8 cellular contexts compared by ENCODE assay signal in genomic region chr1:36322786-36323635, GRCh38. TPM values are rescaled to one million over a fixed set of nuclear protein-coding genes. Genes with fewer than 3 reads are reported as not detected.
A peak's percentile ranks its signal among the peaks of the same experiment; 100 is the strongest.
DNase-seq lines count a peak whose midpoint lies in the region; ATAC-seq, FAIRE-seq and TF ChIP-seq lines count a peak whose summit lies in the region.

No MANE protein-coding gene starts in this region.

- H3K9me3 ChIP-seq in OCI-LY7 (ENCODE audit: low read length) = no peaks in the 10 kb centered on the region
- no peaks in the 10 kb centered on the region for H3K9me3 ChIP-seq in iPS-20b (ENCODE audit: insufficient read depth, low read depth, low read length)
- H3K9me3 ChIP-seq in small intestine (ENCODE audit: control insufficient read depth, low read depth) = no peaks in the 10 kb centered on the region

- H3K4me1 Mint-ChIP-seq in activated CD4-positive, alpha-beta T cell treated with anti-CD3 and anti-CD28 coated beads, Interleukin-2, amount 10 ng/mL, durations not matched to agents 24 days and 14 days = peaks cover 27% of the 10 kb centered on the region

- no TSS peak for BruUV-seq in OCI-LY7 (replicated peaks; lab: Mats Ljungman, UMichigan)

- POLR2A ChIA-PET in OCI-LY7 (lab: Charles Lee) = interaction anchor here (0.6 kb wide), 1 partner anchor 137 kb away, joined by 3 read pairs; no protein-coding TSS in a partner anchor

- in situ Hi-C loops in astrocyte of the cerebellum (cut with HindIII; ENCODE audit: low sequenced_read_pairs) = no loop called here

- H3K4me1 ChIP-seq in OCI-LY7 (ENCODE audit: insufficient read depth, low read length, poor library complexity, severe bottlenecking) (peaks cover 28% of the 10 kb centered on the region), iPS-20b (ENCODE audit: insufficient read depth, low read length) (peaks cover 12% of the 10 kb centered on the region), small intestine (ENCODE audit: control insufficient read depth in 2 of 2, insufficient read depth in 1 of 2, low read depth in 1 of 2, low read length in 1 of 2) (peaks cover 3% of the 10 kb centered on the region in 2 donors)

- H3K9me3 Mint-ChIP-seq in activated CD4-positive, alpha-beta T cell treated with anti-CD3 and anti-CD28 coated beads, Interleukin-2, amount 10 ng/mL, durations not matched to agents 24 days and 14 days = no peaks in the 10 kb centered on the region

- peak overlapping the region; percentile 62 for H3K27ac Mint-ChIP-seq in activated CD4-positive, alpha-beta T cell treated with anti-CD3 and anti-CD28 coated beads, Interleukin-2, amount 10 ng/mL, durations not matched to agents 24 days and 14 days

- DNase-seq in activated CD4-positive, alpha-beta T cell treated with anti-CD3 and anti-CD28 coated beads, Interleukin-2, amount 10 ng/mL, durations not matched to agents 24 days and 14 days = peak; percentile 83
- no peak for DNase-seq in activated CD4-positive, alpha-beta T cell treated with anti-CD3 and anti-CD28 coated beads for 1 hour
- no peak for DNase-seq in OCI-LY7 (ENCODE audit: low spot score)
- no peak for DNase-seq in astrocyte of the cerebellum (ENCODE audit: low read depth)
- no peak for DNase-seq in small intestine

- TF ChIP-seq CTCF in OCI-LY7 (conservative IDR thresholded peaks at IDR 0.05; ENCODE audit: low read length) (no peak), astrocyte of the cerebellum (IDR thresholded peaks at IDR 0.05; ENCODE audit: low read depth, low read length, missing control alignments) (no peak)

- intact Hi-C loops in activated CD4-positive, alpha-beta T cell treated with anti-CD3 and anti-CD28 coated beads, Interleukin-2, amount 10 ng/mL, durations not matched to agents 24 days and 14 days (cut with micrococcal nuclease) = loop anchor here (5.0 kb wide), 2 partner anchors 44 to 64 kb away; partner anchors contain the start of gene STK40
- intact Hi-C loops in OCI-LY7 (cut with micrococcal nuclease; ENCODE audit: unreplicated experiment) = no loop called here

- CTCF ChIA-PET in OCI-LY7 (lab: Charles Lee; ENCODE audit: unreplicated experiment) = no interaction called here

- H3K79me2 ChIP-seq in OCI-LY7 (ENCODE audit: insufficient read depth, low read depth, low read length) = no peaks in the 10 kb centered on the region

- 0 out of 2 replicates have a peak overlapping the region, but pooled peaks have one; percentile 42 for H2AFZ ChIP-seq in OCI-LY7 (ENCODE audit: low read length)

- H3K4me3 ChIP-seq in OCI-LY7 (ENCODE audit: low read depth, low read length, poor library complexity, severe bottlenecking) (peak overlapping the region; percentile 56), astrocyte of the cerebellum (ENCODE audit: low read depth, low read length) (peak overlapping the region; percentile 86), iPS-20b (ENCODE audit: low read length) (peak overlapping the region; percentile 74; the same call in 1 of the 2 replicates), small intestine (ENCODE audit: low read depth in 1 of 2, low read length in 2 of 2) (peak overlapping the region; percentile 43 to 73)

- no peak overlapping the region for H3K27ac ChIP-seq in OCI-LY7 (ENCODE audit: low read depth, low read length, poor library complexity, severe bottlenecking)
- H3K27ac ChIP-seq in iPS-20b (ENCODE audit: low read length) = no peak overlapping the region
- H3K27ac ChIP-seq in small intestine (ENCODE audit: low read depth in 1 of 2, low read length in 1 of 2) = peak overlapping the region; percentile 22 to 80

- H3K27me3 ChIP-seq in iPS-20b (ENCODE audit: insufficient read depth, low read length) (peaks cover 55% of the 10 kb centered on the region), small intestine (ENCODE audit: control insufficient read depth in 2 of 2, insufficient read depth in 2 of 2, low read length in 2 of 2) (no peaks in the 10 kb centered on the region)

- H3K9me2 ChIP-seq in OCI-LY7 (ENCODE audit: insufficient read depth, low read length) = no peaks in the 10 kb centered on the region

- no peak for FAIRE-seq in small intestine (lab: Jason Lieb, UNC)

- peak overlapping the region; percentile 73 for H3K4me3 Mint-ChIP-seq in activated CD4-positive, alpha-beta T cell treated with anti-CD3 and anti-CD28 coated beads, Interleukin-2, amount 10 ng/mL, durations not matched to agents 24 days and 14 days

- no peaks in the 10 kb centered on the region for H4K20me1 ChIP-seq in OCI-LY7 (ENCODE audit: insufficient read depth, low read length)

- peaks cover 2% of the 10 kb centered on the region for H3K27me3 Mint-ChIP-seq in activated CD4-positive, alpha-beta T cell treated with anti-CD3 and anti-CD28 coated beads, Interleukin-2, amount 10 ng/mL, durations not matched to agents 24 days and 14 days

- H3K4me2 ChIP-seq in OCI-LY7 (ENCODE audit: low read length) = peak overlapping the region; percentile 61

- WGBS in small intestine, 3 donors = 2 to 3% (median 3%) methylated on average over 40 to 83 of the region's 83 CpGs

- peaks cover 7% of the 10 kb centered on the region for H3K36me3 Mint-ChIP-seq in activated CD4-positive, alpha-beta T cell treated with anti-CD3 and anti-CD28 coated beads, Interleukin-2, amount 10 ng/mL, durations not matched to agents 24 days and 14 days (ENCODE audit: low read depth)

- H3K36me3 ChIP-seq in OCI-LY7 (ENCODE audit: insufficient read depth, low read length) = no peaks in the 10 kb centered on the region
- no peaks in the 10 kb centered on the region for H3K36me3 ChIP-seq in iPS-20b (ENCODE audit: insufficient read depth, low read depth, low read length)
- no peaks in the 10 kb centered on the region for H3K36me3 ChIP-seq in small intestine (ENCODE audit: control insufficient read depth in 2 of 2, insufficient read depth in 2 of 2, low read length in 2 of 2)

- ATAC-seq in GM18909 (IDR thresholded peaks at IDR 0.05; ENCODE audit: poor library complexity, unreplicated experiment) (no peak), GM18870 (IDR thresholded peaks at IDR 0.05; ENCODE audit: unreplicated experiment) (no peak)

- peak overlapping the region; percentile 41; the same call in 1 of the 2 replicates for H3K9ac ChIP-seq in iPS-20b (ENCODE audit: low read depth, low read length)

RNA-seq across cellular contexts. Expression of gene EVA1B, which starts 0.4 kb away (rescaled TPM):
- total RNA-seq in activated CD4-positive, alpha-beta T cell treated with anti-CD3 and anti-CD28 coated beads, Interleukin-2, amount 10 ng/mL, durations not matched to agents 24 days and 14 days = 7.5 and 9.0 TPM in 2 replicates
- total RNA-seq in OCI-LY7 (2014; rRNA removed; shearing (Covaris generic)) = 0.57 and 2.0 TPM in 2 replicates
- total RNA-seq in OCI-LY7 (2022) = 0.84 and 0.96 TPM in 2 replicates
- 10 to 100 TPM in 2 of 3 donors, 1 to 10 TPM in 1; 2.5 to 18.9 (median 17.9) TPM for polyA plus RNA-seq in small intestine

RNA-seq across cellular contexts. Expression of gene SH3D21, which starts 16.8 kb away (rescaled TPM):
- 17.0 and 19.4 TPM in 2 replicates for total RNA-seq in activated CD4-positive, alpha-beta T cell treated with anti-CD3 and anti-CD28 coated beads, Interleukin-2, amount 10 ng/mL, durations not matched to agents 24 days and 14 days
- 15.2 and 16.4 TPM in 2 replicates for total RNA-seq in OCI-LY7 (2014; rRNA removed; shearing (Covaris generic))
- total RNA-seq in OCI-LY7 (2022) = 10.6 and 16.7 TPM in 2 replicates
- polyA plus RNA-seq in small intestine = 10 to 100 TPM in 2 of 3 donors, 1 to 10 TPM in 1; 4.0 to 26.2 (median 24.4) TPM

Comparison
In these comparisons a context has a peak if more than half of its experiments do, and no peak if none do; other contexts are left out.
1. H3K27ac ChIP-seq: peak in small intestine (2 of 2); none in OCI-LY7 (single experiment) and iPS-20b (single experiment).
2. Peak in every context shown above with its lines, with median percentiles within 50 percentile points of each other: H3K4me3 ChIP-seq.